ENCODE assay signal across 15 cellular contexts in the genomic region with DNA sequence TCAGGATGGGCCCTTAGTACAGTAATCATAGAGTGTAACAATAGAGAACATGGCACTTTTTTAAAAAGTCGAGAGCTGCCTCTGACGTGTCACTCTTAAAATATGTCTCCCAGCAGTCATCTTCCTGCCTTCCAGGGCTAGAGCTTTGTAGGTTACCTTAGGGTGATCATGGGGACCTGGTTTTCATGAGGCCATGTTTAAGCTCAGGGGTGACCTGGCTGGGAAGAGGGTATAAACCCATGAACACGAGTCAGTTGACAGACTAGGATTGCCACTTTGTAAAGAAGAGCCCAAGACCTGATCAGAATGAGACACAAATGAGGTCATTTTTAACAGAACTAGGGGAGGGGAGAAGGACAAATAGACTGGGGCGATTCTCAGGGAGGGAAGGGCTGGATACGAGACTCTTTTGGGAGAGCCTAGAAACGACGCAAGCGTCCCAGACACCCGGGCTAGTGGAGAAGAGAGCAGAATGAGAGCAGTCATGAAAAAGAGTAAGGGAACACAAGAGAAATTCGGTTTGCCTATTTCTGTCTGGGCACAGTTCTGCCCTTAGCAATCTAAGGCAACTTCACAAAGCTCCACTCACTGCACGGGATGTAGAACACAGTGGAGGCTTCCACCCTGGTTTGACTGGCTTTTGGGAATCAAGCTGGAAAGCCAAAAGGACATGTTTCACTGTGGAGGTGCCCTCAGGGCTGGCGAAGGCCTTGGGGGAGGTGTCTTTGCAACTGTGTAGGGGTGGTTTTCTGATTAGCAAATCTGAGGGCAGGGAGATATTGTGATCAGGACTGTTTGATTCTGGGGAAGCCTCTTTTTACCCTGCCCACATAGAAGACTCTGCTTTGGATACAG. TPM values are rescaled to one million over a fixed set of nuclear protein-coding genes. Genes with fewer than 3 reads are reported as not detected.
A peak's percentile ranks its signal among the peaks of the same experiment; 100 is the strongest.
DNase-seq lines count a peak whose midpoint lies in the region; ATAC-seq lines count a peak whose summit lies in the region.
"Had no signal": no experiment of that assay in that cellular context is flagged by ENCODE, and none has a peak within 500 bp of the region (broad histone marks: within the 10 kb centered on the region; RNA-seq: fewer than 3 reads in every experiment).

No MANE protein-coding gene starts in this region.

- no peak overlapping the region for H3K27ac Mint-ChIP-seq in activated naive CD8-positive, alpha-beta T cell
- no peak overlapping the region for H3K27ac Mint-ChIP-seq in activated naive CD8-positive, alpha-beta T cell treated with anti-CD3 and anti-CD28 coated beads for 36 hours
- peak overlapping the region; percentile 85 for H3K27ac Mint-ChIP-seq in dendritic cell treated with granulocyte-macrophage colony-stimulating factor and Interleukin-4, amounts not matched to agents 40 ng/mL and 50 ng/mL, for 4 days
- no peak overlapping the region for H3K27ac Mint-ChIP-seq in natural killer cell treated with Interleukin-12 subunit alpha and Interleukin-12 subunit beta and Interleukin-15 and Interleukin-18, amount 100 ng/mL, for 72 hours
- H3K27ac Mint-ChIP-seq: activated CD4-positive, alpha-beta T cell treated with anti-CD3 and anti-CD28 coated beads, Interleukin-2, amount 10 ng/mL, durations not matched to agents 7 days and 5 days; stimulated activated naive CD8-positive, alpha-beta T cell treated with anti-CD3 and anti-CD28 coated beads, Interleukin-15, amount 100 ng/mL, for 72 hours had no signal

- no peaks in the 10 kb centered on the region for H3K9me3 Mint-ChIP-seq in activated naive CD8-positive, alpha-beta T cell (ENCODE audit: low read depth)
- no peaks in the 10 kb centered on the region for H3K9me3 Mint-ChIP-seq in activated naive CD8-positive, alpha-beta T cell treated with anti-CD3 and anti-CD28 coated beads for 36 hours
- no peaks in the 10 kb centered on the region for H3K9me3 Mint-ChIP-seq in dendritic cell treated with granulocyte-macrophage colony-stimulating factor and Interleukin-4, amounts not matched to agents 40 ng/mL and 50 ng/mL, for 4 days
- H3K9me3 Mint-ChIP-seq in natural killer cell treated with Interleukin-12 subunit alpha and Interleukin-12 subunit beta and Interleukin-15 and Interleukin-18, amount 100 ng/mL, for 72 hours: no peaks in the 10 kb centered on the region
- H3K9me3 Mint-ChIP-seq: activated CD4-positive, alpha-beta T cell treated with anti-CD3 and anti-CD28 coated beads, Interleukin-2, amount 10 ng/mL, durations not matched to agents 7 days and 5 days; stimulated activated naive CD8-positive, alpha-beta T cell treated with anti-CD3 and anti-CD28 coated beads, Interleukin-15, amount 100 ng/mL, for 72 hours had no signal

- no peak for ATAC-seq in natural killer cell treated with Interleukin-12 subunit alpha and Interleukin-12 subunit beta and Interleukin-15 and Interleukin-18, amount 100 ng/mL, for 72 hours
- no peak for ATAC-seq in GM21717 (IDR thresholded peaks at IDR 0.05; ENCODE audit: unreplicated experiment)
- ATAC-seq: stimulated activated naive CD8-positive, alpha-beta T cell treated with anti-CD3 and anti-CD28 coated beads, Interleukin-15, amount 100 ng/mL, for 72 hours had no signal

- intact Hi-C loops in dendritic cell treated with granulocyte-macrophage colony-stimulating factor and Interleukin-4, amounts not matched to agents 40 ng/mL and 50 ng/mL, for 4 days (cut with micrococcal nuclease): loop anchor here (5.0 to 10.0 kb wide), 2 partner anchors 92 to 206 kb away; partner anchors contain the start of genes PPP4R1 and VAPA

- H3K4me3 Mint-ChIP-seq in activated naive CD8-positive, alpha-beta T cell: peak overlapping the region; percentile 68
- H3K4me3 Mint-ChIP-seq in activated naive CD8-positive, alpha-beta T cell treated with anti-CD3 and anti-CD28 coated beads for 36 hours: no peak overlapping the region
- no peak overlapping the region for H3K4me3 Mint-ChIP-seq in dendritic cell treated with granulocyte-macrophage colony-stimulating factor and Interleukin-4, amounts not matched to agents 40 ng/mL and 50 ng/mL, for 4 days
- peak overlapping the region; percentile 2 for H3K4me3 Mint-ChIP-seq in natural killer cell treated with Interleukin-12 subunit alpha and Interleukin-12 subunit beta and Interleukin-15 and Interleukin-18, amount 100 ng/mL, for 72 hours
- H3K4me3 Mint-ChIP-seq: activated CD4-positive, alpha-beta T cell treated with anti-CD3 and anti-CD28 coated beads, Interleukin-2, amount 10 ng/mL, durations not matched to agents 7 days and 5 days had no signal

- no peak for DNase-seq in activated naive CD8-positive, alpha-beta T cell treated with anti-CD3 and anti-CD28 coated beads for 36 hours
- DNase-seq in natural killer cell treated with Interleukin-12 subunit alpha and Interleukin-12 subunit beta and Interleukin-15 and Interleukin-18, amount 100 ng/mL, for 72 hours (ENCODE audit: low spot score): no peak
- DNase-seq in activated gamma-delta T cell (lab: John Stamatoyannopoulos, UW) (no peak), NCI-H2029 (lab: John Stamatoyannopoulos, UW) (no peak)
- no peak for DNase-seq in stimulated activated CD8-positive, alpha-beta memory T cell treated with anti-CD3 and anti-CD28 coated beads, Interleukin-4, amount 100 ng/mL, for 48 hours
- DNase-seq: activated CD4-positive, alpha-beta T cell treated with anti-CD3 and anti-CD28 coated beads, Interleukin-2, amount 10 ng/mL, durations not matched to agents 7 days and 5 days; cerebellar nuclear complex; kidney; NCI-H1048; NCI-H82; stimulated activated CD4-positive, alpha-beta T cell treated with anti-CD3 and anti-CD28 coated beads, Interleukin-4, amount 100 ng/mL, for 1 hour; stimulated activated naive CD8-positive, alpha-beta T cell treated with anti-CD3 and anti-CD28 coated beads, Interleukin-15, amount 100 ng/mL, for 72 hours had no signal

- H3K36me3 Mint-ChIP-seq in activated naive CD8-positive, alpha-beta T cell: peaks cover 2% of the 10 kb centered on the region
- H3K36me3 Mint-ChIP-seq in activated naive CD8-positive, alpha-beta T cell treated with anti-CD3 and anti-CD28 coated beads for 36 hours: no peaks in the 10 kb centered on the region
- peaks cover 30% of the 10 kb centered on the region for H3K36me3 Mint-ChIP-seq in dendritic cell treated with granulocyte-macrophage colony-stimulating factor and Interleukin-4, amounts not matched to agents 40 ng/mL and 50 ng/mL, for 4 days (ENCODE audit: low read depth)
- H3K36me3 Mint-ChIP-seq in natural killer cell treated with Interleukin-12 subunit alpha and Interleukin-12 subunit beta and Interleukin-15 and Interleukin-18, amount 100 ng/mL, for 72 hours: no peaks in the 10 kb centered on the region

- H3K27me3 Mint-ChIP-seq in activated naive CD8-positive, alpha-beta T cell: peaks cover 37% of the 10 kb centered on the region
- peaks cover 79% of the 10 kb centered on the region for H3K27me3 Mint-ChIP-seq in activated naive CD8-positive, alpha-beta T cell treated with anti-CD3 and anti-CD28 coated beads for 36 hours
- no peaks in the 10 kb centered on the region for H3K27me3 Mint-ChIP-seq in dendritic cell treated with granulocyte-macrophage colony-stimulating factor and Interleukin-4, amounts not matched to agents 40 ng/mL and 50 ng/mL, for 4 days
- peaks cover 40 to 60% of the 10 kb centered on the region in 2 donors for H3K27me3 Mint-ChIP-seq in natural killer cell treated with Interleukin-12 subunit alpha and Interleukin-12 subunit beta and Interleukin-15 and Interleukin-18, amount 100 ng/mL, for 72 hours

- H3K4me1 Mint-ChIP-seq in activated naive CD8-positive, alpha-beta T cell (ENCODE audit: low read depth): peaks cover 20% of the 10 kb centered on the region
- peaks cover 26% of the 10 kb centered on the region for H3K4me1 Mint-ChIP-seq in activated naive CD8-positive, alpha-beta T cell treated with anti-CD3 and anti-CD28 coated beads for 36 hours
- H3K4me1 Mint-ChIP-seq in dendritic cell treated with granulocyte-macrophage colony-stimulating factor and Interleukin-4, amounts not matched to agents 40 ng/mL and 50 ng/mL, for 4 days (ENCODE audit: low read depth): peaks cover 71% of the 10 kb centered on the region
- H3K4me1 Mint-ChIP-seq in natural killer cell treated with Interleukin-12 subunit alpha and Interleukin-12 subunit beta and Interleukin-15 and Interleukin-18, amount 100 ng/mL, for 72 hours (ENCODE audit: low read depth in 2 of 2): peaks cover 14 to 31% of the 10 kb centered on the region in 2 donors

RNA-seq across cellular contexts. Expression of gene RAB31, which starts 1.8 kb away (rescaled TPM):
- total RNA-seq in activated naive CD8-positive, alpha-beta T cell treated with anti-CD3 and anti-CD28 coated beads for 36 hours: under 1 TPM; 0.70 to 0.78 TPM
- 1 to 10 TPM; 1.7 to 6.9 TPM for total RNA-seq in natural killer cell treated with Interleukin-12 subunit alpha and Interleukin-12 subunit beta and Interleukin-15 and Interleukin-18, amount 100 ng/mL, for 72 hours

Comparison
In these comparisons a context has a peak if more than half of its experiments do, and no peak if none do; other contexts are left out.
1. H3K4me3 Mint-ChIP-seq: peak in activated naive CD8-positive, alpha-beta T cell (single experiment) and natural killer cell treated with Interleukin-12 subunit alpha and Interleukin-12 subunit beta and Interleukin-15 and Interleukin-18, amount 100 ng/mL, for 72 hours (single experiment); none in activated naive CD8-positive, alpha-beta T cell treated with anti-CD3 and anti-CD28 coated beads for 36 hours (single experiment) and dendritic cell treated with granulocyte-macrophage colony-stimulating factor and Interleukin-4, amounts not matched to agents 40 ng/mL and 50 ng/mL, for 4 days (single experiment).